In the genomic region with DNA sequence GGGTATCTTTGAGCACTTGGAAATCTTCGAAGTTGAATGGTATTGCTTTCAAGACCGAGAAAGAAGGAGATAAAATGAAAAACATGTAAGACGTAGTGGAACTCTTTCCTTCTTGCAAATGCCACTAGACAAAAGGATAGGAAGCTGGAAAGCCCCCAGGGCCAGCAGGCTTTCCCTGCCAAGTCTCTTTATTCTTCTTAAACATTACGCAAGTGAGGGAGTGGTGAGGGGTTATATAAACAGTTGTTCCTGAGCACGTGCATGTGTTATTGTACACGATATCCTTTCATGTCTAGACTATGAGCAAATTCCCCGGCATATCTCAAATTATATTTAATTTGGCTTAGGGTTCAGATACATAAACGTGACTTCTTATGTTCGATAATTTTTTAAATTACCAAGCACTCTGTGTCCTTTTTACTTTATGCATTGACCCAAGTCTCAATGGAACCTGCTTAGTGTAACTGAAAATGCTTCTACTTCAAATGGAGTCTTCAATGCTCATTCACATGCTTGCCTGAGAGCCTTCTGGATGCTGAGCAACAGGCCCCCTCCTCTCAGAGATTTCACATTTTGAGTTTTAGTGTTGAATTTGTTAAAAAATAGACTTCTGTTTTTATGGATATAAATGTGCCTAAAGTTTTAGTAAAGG, we compare ENCODE assay signal across 11 cellular contexts. TPM values are rescaled to one million over a fixed set of nuclear protein-coding genes. Genes with fewer than 3 reads are reported as not detected.
A peak's percentile ranks its signal among the peaks of the same experiment; 100 is the strongest.
DNase-seq lines count a peak whose midpoint lies in the region; ATAC-seq and TF ChIP-seq lines count a peak whose summit lies in the region.
"Had no signal": no experiment of that assay in that cellular context is flagged by ENCODE, and none has a peak within 500 bp of the region (broad histone marks: within the 10 kb centered on the region; RNA-seq: fewer than 3 reads in every experiment).

No MANE protein-coding gene starts in this region.

- CTCF ChIA-PET in RWPE1 (lab: Yijun Ruan, JAX), result no interaction called here

- H3K4me1 ChIP-seq in upper lobe of right lung, result peaks cover 8% of the 10 kb centered on the region
- H3K4me1 ChIP-seq: SJSA1 had no signal

- no peaks in the 10 kb centered on the region for H3K9me3 ChIP-seq in upper lobe of right lung
- H3K9me3 ChIP-seq: SJSA1 had no signal

- H3K36me3 ChIP-seq in upper lobe of right lung, result peaks cover 67% of the 10 kb centered on the region

- no peaks in the 10 kb centered on the region for H3K4me1 Mint-ChIP-seq in naive thymus-derived CD8-positive, alpha-beta T cell
- H3K4me1 Mint-ChIP-seq: central memory CD8-positive, alpha-beta T cell had no signal

- intact Hi-C loops in upper lobe of right lung (cut with DNase I), result no loop called here

- H3K27ac ChIP-seq in RWPE1 (peak overlapping the region; percentile 43), upper lobe of right lung (peak overlapping the region; percentile 70)
- H3K27ac ChIP-seq: SJSA1 had no signal

- peak overlapping the region in 1 of 10 donors; percentile 15 for H3K27ac Mint-ChIP-seq in naive thymus-derived CD8-positive, alpha-beta T cell

- no peak overlapping the region for H3K4me3 Mint-ChIP-seq in naive thymus-derived CD8-positive, alpha-beta T cell
- H3K4me3 Mint-ChIP-seq: central memory CD8-positive, alpha-beta T cell had no signal

- POLR2A ChIA-PET in RWPE1 (lab: Yijun Ruan, JAX; ENCODE audit: low non-redundant PET), result no interaction called here
- POLR2A ChIA-PET in naive thymus-derived CD8-positive, alpha-beta T cell (lab: Charles Lee), result no interaction called here

- H3K4me3 ChIP-seq in upper lobe of right lung, result no peak overlapping the region
- H3K4me3 ChIP-seq: SJSA1 had no signal

- ATAC-seq in upper lobe of right lung (peak; percentile 82), GM19324 (IDR thresholded peaks at IDR 0.05; ENCODE audit: low FRiP score, unreplicated experiment) (no peak), GM18520 (IDR thresholded peaks at IDR 0.05; ENCODE audit: unreplicated experiment) (no peak)
- no peak for ATAC-seq in naive thymus-derived CD8-positive, alpha-beta T cell

- H3K36me3 Mint-ChIP-seq in naive thymus-derived CD8-positive, alpha-beta T cell, result peaks cover 0 to 70% (median 24%) of the 10 kb centered on the region in 3 donors

- TF ChIP-seq CTCF in RWPE1 (conservative IDR thresholded peaks at IDR 0.05; ENCODE audit: low read depth) (no peak), upper lobe of right lung (IDR thresholded peaks at IDR 0.05) (no peak)

- no peaks in the 10 kb centered on the region for H3K9me3 Mint-ChIP-seq in naive thymus-derived CD8-positive, alpha-beta T cell
- H3K9me3 Mint-ChIP-seq: central memory CD8-positive, alpha-beta T cell had no signal

- H3K27me3 Mint-ChIP-seq in naive thymus-derived CD8-positive, alpha-beta T cell, result no peaks in the 10 kb centered on the region
- H3K27me3 Mint-ChIP-seq: central memory CD8-positive, alpha-beta T cell had no signal

- peak; percentile 40 for DNase-seq in RWPE1 (ENCODE audit: low spot score)
- DNase-seq in fibroblast of gingiva (ENCODE audit: low read depth), result peak; percentile 93
- peak; percentile 48 for DNase-seq in medulla oblongata (ENCODE audit: extremely low spot score)
- no peak for DNase-seq in upper lobe of right lung
- DNase-seq in naive thymus-derived CD8-positive, alpha-beta T cell, result no peak
- DNase-seq: stimulated activated CD4-positive, alpha-beta T cell treated with anti-CD3 and anti-CD28 coated beads, Interleukin-12 subunit alpha, Interleukin-12 subunit beta, amount 100 ng/mL, for 4 hours; stimulated activated naive CD4-positive, alpha-beta T cell had no signal

- no peaks in the 10 kb centered on the region for H3K27me3 ChIP-seq in upper lobe of right lung
- H3K27me3 ChIP-seq: SJSA1 had no signal

RNA-seq across cellular contexts. Expression of gene PPP2R1B, which starts 59.0 kb away (rescaled TPM):
- total RNA-seq in upper lobe of right lung, result 26.7 TPM
- total RNA-seq in naive thymus-derived CD8-positive, alpha-beta T cell, result 10 to 100 TPM; 38.1 to 38.2 TPM
- 10 to 100 TPM; 12.5 to 14.8 (median 14.4) TPM for polyA plus RNA-seq in naive thymus-derived CD8-positive, alpha-beta T cell

Comparison
In these comparisons a context has a peak if more than half of its experiments do, and no peak if none do; other contexts are left out.
1. DNase-seq: peak in RWPE1 (single experiment), fibroblast of gingiva (single experiment) and medulla oblongata (single experiment); none in upper lobe of right lung (single experiment) and naive thymus-derived CD8-positive, alpha-beta T cell (0 of 10).